ENCODE assay signal across 8 cellular contexts in genomic region chr19:48993175-48994034, GRCh38. TPM values are rescaled to one million over a fixed set of nuclear protein-coding genes. Genes with fewer than 3 reads are reported as not detected.
A peak's percentile ranks its signal among the peaks of the same experiment; 100 is the strongest.
DNase-seq lines count a peak whose midpoint lies in the region; ATAC-seq and TF ChIP-seq lines count a peak whose summit lies in the region.

Gene GYS1 (minus strand): TSS chr19:48993309. CDS start chr19:48993112, 197 bp downstream.
Gene RUVBL2 (plus strand): TSS chr19:48993887. CDS start chr19:48993912, 25 bp downstream.

- ATAC-seq in HG02840 (IDR thresholded peaks at IDR 0.05; ENCODE audit: low FRiP score, unreplicated experiment) (peak; percentile 89), heart right ventricle (peak; percentile 90 to 96 (median 94))

- H3K9me3 ChIP-seq in heart right ventricle = no peaks in the 10 kb centered on the region

- peak within 1 kb of the TSS; percentile 74 to 98 (median 95) for H3K27ac ChIP-seq in heart right ventricle

- DNase-seq in NCI-H1436 treated with DMSO at 0.1 percent for 48 hours (lab: John Stamatoyannopoulos, UW) (peak; percentile 99), T-helper 1 cell (peak; percentile 99 to 100 (median 99)), amniotic epithelial cell (ENCODE audit: low read depth) (peak; percentile 99), heart right ventricle (peak; percentile 99 to 100), posterior vena cava (ENCODE audit: low spot score) (peak; percentile 100), ureter (ENCODE audit: low spot score) (peak; percentile 99)

- peaks cover 9 to 52% (median 42%) of the 10 kb centered on the region in 9 donors for H3K4me1 ChIP-seq in heart right ventricle

- no peaks in the 10 kb centered on the region for H3K27me3 ChIP-seq in heart right ventricle

- intact Hi-C loops in heart right ventricle (cut with DNase I) (loop anchor here in 5 of 10 donors (1.0 to 10.0 kb wide), 5 partner anchors 81 to 221 kb away; partner anchors contain the start of genes KCNA7 (in 2 of the 5), HRC (in 1 of the 5), PPP1R15A (in 1 of the 5) and TRPM4 (in 1 of the 5)), posterior vena cava (cut with DNase I) (no loop called here)

- H3K4me3 ChIP-seq in GM12875 (ENCODE audit: low read depth, low read length) (peak within 1 kb of the TSS; percentile 83), heart right ventricle (peak within 1 kb of the TSS; percentile 54 to 99 (median 88))

- H3K36me3 ChIP-seq in heart right ventricle = peaks cover 0 to 26% (median 9%) of the 10 kb centered on the region in 9 donors

- WGBS in heart right ventricle, 2 donors = 0 to 1% methylated on average over 56 of the region's 56 CpGs

- TF ChIP-seq CTCF in GM12875 (IDR thresholded peaks at IDR 0.05; ENCODE audit: borderline replicate concordance, insufficient read depth, low read depth, low read length) (peak; percentile 99), heart right ventricle (IDR thresholded peaks at IDR 0.05) (peak in 8 of 9 donors; percentile 96 to 99 (median 98))

RNA-seq across cellular contexts. Expression of gene GYS1, which starts in this region (rescaled TPM):
- 100 to 1,000 TPM; 139 to 245 (median 201) TPM for total RNA-seq in heart right ventricle
- polyA plus RNA-seq in heart right ventricle = 100 to 1,000 TPM; 114 to 128 TPM
- total RNA-seq in posterior vena cava = 10 to 100 TPM; 28.0 to 39.5 TPM
- 73.8 TPM for total RNA-seq in ureter

RNA-seq across cellular contexts. Expression of gene RUVBL2, which starts in this region (rescaled TPM):
- 10 to 100 TPM; 40.1 to 60.4 (median 49.3) TPM for total RNA-seq in heart right ventricle
- polyA plus RNA-seq in heart right ventricle = 100 to 1,000 TPM in 1 of 2 donors, 10 to 100 TPM in 1; 60.1 to 108 TPM
- total RNA-seq in posterior vena cava = 10 to 100 TPM; 34.7 to 43.1 TPM
- 66.7 TPM for total RNA-seq in ureter

Comparison
In these comparisons a context has a peak if more than half of its experiments do, and no peak if none do; other contexts are left out.
1. Peak in every context shown above with its lines: DNase-seq, ATAC-seq, H3K4me3 ChIP-seq and H3K27ac ChIP-seq.